Comparison of ENCODE assay signal across 22 cellular contexts in the genomic region with DNA sequence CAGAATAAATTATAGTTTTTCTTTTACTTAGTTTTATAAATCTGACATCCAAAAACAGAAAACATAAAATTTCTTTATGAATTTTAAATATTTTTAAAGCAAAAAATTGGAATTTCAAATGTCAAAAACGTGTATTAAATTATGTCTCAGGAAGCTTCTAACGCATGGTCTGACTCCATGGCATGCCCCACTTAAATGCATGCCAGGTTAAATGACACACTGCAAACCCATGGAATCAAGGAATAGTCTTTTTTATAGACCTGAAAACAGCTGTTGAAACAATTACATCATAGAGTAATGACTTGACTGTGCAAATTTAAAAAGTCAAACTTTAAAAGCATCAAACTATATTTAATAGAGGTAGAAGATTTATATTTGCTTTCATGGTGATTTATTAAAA.
"Had no signal": no experiment of that assay in that cellular context is flagged by ENCODE, and none has a peak within 500 bp of the region (broad histone marks: within the 10 kb centered on the region; RNA-seq: fewer than 3 reads in every experiment).

No MANE protein-coding gene starts in this region.

- H3K27me3 ChIP-seq: body of pancreas, SJSA1 had no signal

- ATAC-seq: activated CD8-positive, alpha-beta T cell treated with anti-CD3 and anti-CD28 coated beads, Interleukin-2, amount 10 ng/mL, durations not matched to agents 7 days and 5 days; body of pancreas; WTC11 had no signal

- H3K36me3 ChIP-seq: SJSA1 had no signal

- DNase-seq: activated CD4-positive, alpha-beta T cell treated with anti-CD3 and anti-CD28 coated beads for 48 hours; activated CD4-positive, alpha-beta T cell treated with anti-CD3 and anti-CD28 coated beads, Interleukin-2, amount 50 U/mL, for 4 hours; activated CD4-positive, CD25-positive, alpha-beta regulatory T cell treated with anti-CD3 and anti-CD28 coated beads, Interleukin-2, amount 50 U/mL, for 72 hours; activated CD8-positive, alpha-beta memory T cell treated with anti-CD3 and anti-CD28 coated beads, Interleukin-2, amount 50 U/mL, for 48 hours; activated CD8-positive, alpha-beta T cell treated with anti-CD3 and anti-CD28 coated beads, Interleukin-2, amount 10 ng/mL, durations not matched to agents 7 days and 5 days; activated effector memory CD4-positive, alpha-beta T cell treated with Interleukin-2 at 50 U/mL for 16 hours; activated naive CD4-positive, alpha-beta T cell; activated T-cell treated with anti-CD3 and anti-CD28 coated beads, Interleukin-2, amount 50 U/mL, for 1 hour; aorta; body of pancreas; central memory CD4-positive, alpha-beta T cell; Kasumi-1; KBM-7; NCI-H1048; NCI-H1694; NCI-H2029; NCI-H2107; NCI-H2171 treated with DMSO at 0.1 percent for 48 hours; NCI-H510A; NCI-H526 treated with DMSO at 0.1 percent for 48 hours had no signal

- H3K4me1 ChIP-seq: body of pancreas, SJSA1 had no signal

- H3K4me3 ChIP-seq: body of pancreas, SJSA1 had no signal

- H3K27ac ChIP-seq: body of pancreas, SJSA1 had no signal

- H3K9me3 ChIP-seq: body of pancreas, SJSA1 had no signal
